In the genomic region with DNA sequence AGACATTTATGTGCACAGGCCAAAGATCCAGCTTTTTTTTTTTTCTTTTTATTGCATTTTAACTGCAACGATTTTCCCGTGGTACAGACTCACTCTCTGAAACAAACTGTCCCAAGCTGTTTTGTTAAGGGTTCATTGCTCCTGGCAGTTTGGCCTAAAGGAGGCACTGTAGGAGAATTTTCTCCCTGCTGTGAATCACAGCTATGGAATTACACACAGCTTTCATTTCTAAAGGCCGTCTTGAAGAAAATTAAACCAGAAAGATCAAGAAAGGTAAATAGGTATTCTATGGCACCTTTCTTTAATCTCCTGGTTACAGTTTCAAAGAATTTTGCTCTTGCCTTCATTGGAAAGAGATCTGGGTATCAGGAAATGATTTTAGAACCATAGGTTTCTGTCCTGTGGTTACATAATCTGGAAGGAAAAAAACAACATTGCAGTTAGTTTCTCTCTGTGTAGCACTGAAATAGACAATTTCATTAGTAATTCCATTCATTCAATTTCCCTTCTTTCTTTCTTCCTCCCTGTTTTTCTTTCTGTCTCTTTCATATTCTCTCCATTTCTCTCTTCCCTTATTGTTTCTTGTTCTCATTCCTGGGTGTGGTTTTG, we compare ENCODE assay signal across 8 cellular contexts. TPM values are rescaled to one million over a fixed set of nuclear protein-coding genes. Genes with fewer than 3 reads are reported as not detected.
DNase-seq lines count a peak whose midpoint lies in the region; ATAC-seq, FAIRE-seq and TF ChIP-seq lines count a peak whose summit lies in the region.

No MANE protein-coding gene starts in this region.

- no peaks in the 10 kb centered on the region for H3K23me2 ChIP-seq in H9 (ENCODE audit: insufficient read length, low read depth, low read length, poor library complexity, severe bottlenecking)

- H2BK12ac ChIP-seq in H9 (ENCODE audit: insufficient read length, low read depth, low read length): no peak overlapping the region
- H2BK12ac ChIP-seq in trophoblast cell (ENCODE audit: low read length): no peak overlapping the region

- FAIRE-seq in A549 (lab: Jason Lieb, UNC): peak; percentile 49

- H3K9me3 Mint-ChIP-seq in H9: no peaks in the 10 kb centered on the region
- no peaks in the 10 kb centered on the region for H3K9me3 Mint-ChIP-seq in activated T-helper 17 cell treated with anti-CD3 and anti-CD28 coated beads, Interleukin-2, amount 50 U/mL, for 72 hours

- H4K91ac ChIP-seq in H9 (ENCODE audit: insufficient read length, low read depth, low read length) (no peak overlapping the region), trophoblast cell (ENCODE audit: low read depth, low read length) (no peak overlapping the region)

- H3K27ac ChIP-seq in A549: peak overlapping the region; percentile 67
- no peak overlapping the region for H3K27ac ChIP-seq in H9 (ENCODE audit: insufficient read length, low read depth, low read length)
- H3K27ac ChIP-seq in VCaP: peak overlapping the region; percentile 22; the same call in 1 of the 2 replicates
- H3K27ac ChIP-seq in trophoblast cell (ENCODE audit: low read depth, low read length): no peak overlapping the region

- peak; percentile 92 to 95 for ATAC-seq in A549
- ATAC-seq in HG02981 (IDR thresholded peaks at IDR 0.05; ENCODE audit: unreplicated experiment): no peak
- ATAC-seq in activated T-helper 17 cell treated with anti-CD3 and anti-CD28 coated beads, Interleukin-2, amount 50 U/mL, for 72 hours (replicated peaks): no peak

- no peaks in the 10 kb centered on the region for H3K36me3 Mint-ChIP-seq in H9 (ENCODE audit: insufficient read depth in 1 of 3, low read depth in 3 of 3)
- H3K36me3 Mint-ChIP-seq in activated T-helper 17 cell treated with anti-CD3 and anti-CD28 coated beads, Interleukin-2, amount 50 U/mL, for 72 hours (ENCODE audit: low read depth): no peaks in the 10 kb centered on the region

- no peak overlapping the region for H3K4me3 Mint-ChIP-seq in H9
- no peak overlapping the region for H3K4me3 Mint-ChIP-seq in activated T-helper 17 cell treated with anti-CD3 and anti-CD28 coated beads, Interleukin-2, amount 50 U/mL, for 72 hours

- H3K9ac ChIP-seq in H9 (ENCODE audit: extremely low read depth, insufficient read length, low read length) (no peak overlapping the region), trophoblast cell (ENCODE audit: low read length) (no peak overlapping the region)

- no peak for TF ChIP-seq EP300 in A549 (IDR thresholded peaks at IDR 0.05)

- no peak overlapping the region for H3T11ph ChIP-seq in H9 (ENCODE audit: low read length)

- H2BK20ac ChIP-seq in H9 (ENCODE audit: low read depth, low read length, poor library complexity, severe bottlenecking): no peak overlapping the region

- CTCF ChIA-PET in A549 (lab: Yijun Ruan, JAX): interaction anchor here (0.7 to 9.5 kb wide), 25 partner anchors 9 to 155 kb away, joined by 3 to 146 read pairs (median 4); no protein-coding TSS in a partner anchor

- H3K14ac ChIP-seq in H9 (ENCODE audit: insufficient read depth, low read length) (no peak overlapping the region), trophoblast cell (ENCODE audit: low read length) (no peak overlapping the region)

- no peak for TF ChIP-seq POLR2A in A549 (IDR thresholded peaks at IDR 0.05; ENCODE audit: low read length)

- H3K56ac ChIP-seq in H9 (ENCODE audit: insufficient read length, low read depth, low read length): no peak overlapping the region

- DNase-seq in A549 (ENCODE audit: low read depth in 1 of 2, low spot score in 1 of 2): peak; percentile 68 to 71
- DNase-seq in H9: no peak
- peak; percentile 30 for DNase-seq in glomerular visceral epithelial cell (ENCODE audit: extremely low spot score)
- peak; percentile 37 to 76 for DNase-seq in trophoblast cell
- no peak for DNase-seq in T-helper 2 cell

- H3K4me1 Mint-ChIP-seq in H9: peaks cover 11% of the 10 kb centered on the region in 2 experiments
- H3K4me1 Mint-ChIP-seq in activated T-helper 17 cell treated with anti-CD3 and anti-CD28 coated beads, Interleukin-2, amount 50 U/mL, for 72 hours: no peaks in the 10 kb centered on the region

- TF ChIP-seq CTCF in A549 (IDR thresholded peaks at IDR 0.05): peak; percentile 70
- peak; percentile 70 for TF ChIP-seq CTCF in H9 (conservative IDR thresholded peaks at IDR 0.05)
- peak; percentile 92 for TF ChIP-seq CTCF in VCaP (conservative IDR thresholded peaks at IDR 0.05)

- H2BK5ac ChIP-seq in H9 (ENCODE audit: insufficient read length, low read length) (no peak overlapping the region), trophoblast cell (ENCODE audit: low read depth, low read length, poor library complexity) (no peak overlapping the region)

- H3K9me3 ChIP-seq in A549: no peaks in the 10 kb centered on the region
- no peaks in the 10 kb centered on the region for H3K9me3 ChIP-seq in H9 (ENCODE audit: control insufficient read depth, low read depth, low read length)
- H3K9me3 ChIP-seq in trophoblast cell (ENCODE audit: insufficient read depth, low read depth, low read length): peaks cover 1% of the 10 kb centered on the region

- H2BK15ac ChIP-seq in H9 (ENCODE audit: low read depth, low read length): no peak overlapping the region

- no peak overlapping the region for H3K4ac ChIP-seq in H9 (ENCODE audit: low read depth, low read length)
- no peak overlapping the region for H3K4ac ChIP-seq in trophoblast cell (ENCODE audit: low read depth, low read length)

- H3K18ac ChIP-seq in H9 (ENCODE audit: insufficient read length, low read depth, low read length) (no peak overlapping the region), trophoblast cell (ENCODE audit: low read length) (no peak overlapping the region)

- H4K12ac ChIP-seq in trophoblast cell (ENCODE audit: low read depth, low read length): no peak overlapping the region

- H4K5ac ChIP-seq in H9 (ENCODE audit: insufficient read length, low read depth, low read length): no peak overlapping the region

- TF ChIP-seq RAD21 in A549 (conservative IDR thresholded peaks at IDR 0.05 in 1 of 2, IDR thresholded peaks at IDR 0.05 in 1 of 2): peak; percentile 73 to 76

- H3K27ac Mint-ChIP-seq in H9: no peak overlapping the region
- no peak overlapping the region for H3K27ac Mint-ChIP-seq in activated T-helper 17 cell treated with anti-CD3 and anti-CD28 coated beads, Interleukin-2, amount 50 U/mL, for 72 hours

- H2AFZ ChIP-seq in H9 (ENCODE audit: low read length) (no peak overlapping the region), trophoblast cell (ENCODE audit: insufficient read depth, low read length, poor library complexity) (no peak overlapping the region)

- H3K4me2 ChIP-seq in A549: peak overlapping the region; percentile 73
- no peak overlapping the region for H3K4me2 ChIP-seq in H9 (ENCODE audit: insufficient read depth, insufficient read length, low read length)
- no peak overlapping the region for H3K4me2 ChIP-seq in trophoblast cell (ENCODE audit: low read length)

- H3K27me3 Mint-ChIP-seq in H9 (ENCODE audit: low read depth): no peaks in the 10 kb centered on the region; the same call in 1 of the 2 replicates
- peaks cover 20% of the 10 kb centered on the region for H3K27me3 Mint-ChIP-seq in activated T-helper 17 cell treated with anti-CD3 and anti-CD28 coated beads, Interleukin-2, amount 50 U/mL, for 72 hours

- 1% methylated on average over 3 of the region's 3 CpGs for WGBS in A549 (ENCODE audit: missing lambda C conversion rate)
- WGBS in H9 (ENCODE audit: extremely low coverage, insufficient read length, low lambda C conversion rate): no CpG with 5 or more reads among the region's 3 CpGs
- WGBS in trophoblast cell (ENCODE audit: extremely low coverage, insufficient coverage, insufficient read length): no CpG with 5 or more reads among the region's 3 CpGs

- H3K4me3 ChIP-seq in A549 (peak overlapping the region; percentile 34), trophoblast cell (ENCODE audit: low read depth, low read length) (no peak overlapping the region)

- H3K23ac ChIP-seq in H9 (ENCODE audit: insufficient read length, low read depth, low read length): no peak overlapping the region
- H3K23ac ChIP-seq in trophoblast cell (ENCODE audit: low read length): no peak overlapping the region

- H4K8ac ChIP-seq in H9 (replicated peaks; ENCODE audit: insufficient read length, low read depth, low read length) (no peak overlapping the region), trophoblast cell (ENCODE audit: low read depth, low read length) (no peak overlapping the region)

- no peak overlapping the region for H2AK5ac ChIP-seq in H9 (ENCODE audit: insufficient read length, low read length)
- H2AK5ac ChIP-seq in trophoblast cell (ENCODE audit: low read length): no peak overlapping the region

- H4K20me1 ChIP-seq in H9 (ENCODE audit: control insufficient read depth, insufficient read depth, insufficient read length): no peaks in the 10 kb centered on the region

- no peaks in the 10 kb centered on the region for H3K27me3 ChIP-seq in H9 (ENCODE audit: insufficient read depth, low read length)
- H3K27me3 ChIP-seq in trophoblast cell (ENCODE audit: insufficient read depth, low read length): no peaks in the 10 kb centered on the region

- H3K4me1 ChIP-seq in A549 (peaks cover 24% of the 10 kb centered on the region), H9 (ENCODE audit: insufficient read depth, low read length) (no peaks in the 10 kb centered on the region), trophoblast cell (ENCODE audit: control insufficient read depth in 1 of 2, insufficient read depth in 2 of 2, low read length in 2 of 2) (peaks cover 0 to 1% of the 10 kb centered on the region in 2 experiments)

- H2BK120ac ChIP-seq in H9 (ENCODE audit: low read depth, low read length, poor library complexity, severe bottlenecking) (no peak overlapping the region), trophoblast cell (ENCODE audit: insufficient read depth, low read length, poor library complexity) (no peak overlapping the region)

- H3K79me2 ChIP-seq in H9 (ENCODE audit: insufficient read depth, low read length) (no peaks in the 10 kb centered on the region), trophoblast cell (ENCODE audit: control insufficient read depth, insufficient read depth, low read length, poor library complexity) (no peaks in the 10 kb centered on the region)

- no peaks in the 10 kb centered on the region for H3K36me3 ChIP-seq in trophoblast cell (ENCODE audit: control insufficient read depth in 1 of 2, insufficient read depth in 2 of 2, low read length in 2 of 2)

- POLR2A ChIA-PET in A549 (lab: Yijun Ruan, JAX): interaction anchor here (0.6 to 1.0 kb wide), 3 partner anchors 141 to 1108 kb away, joined by 3 to 9 read pairs (median 4); no protein-coding TSS in a partner anchor

- H3K79me1 ChIP-seq in H9 (ENCODE audit: insufficient read depth, low read depth, low read length, poor library complexity, severe bottlenecking): no peaks in the 10 kb centered on the region
- H3K79me1 ChIP-seq in trophoblast cell (ENCODE audit: low read length): no peaks in the 10 kb centered on the region

RNA-seq across cellular contexts. Expression of a gene that starts 51.2 kb away (rescaled TPM):
- polyA plus RNA-seq in A549 (2011; rRNA removed) (21.9 and 26.1 TPM in 2 replicates), A549 (2017; fragmentation: RNase III; extraction: RNeasy Plus Mini Kit Qiagen cat#74134 plus additional on column Dnase treatment) (5.5 to 8.6 TPM (median 6.5 TPM) in 3 replicates)
- 2.4 and 3.0 TPM in 2 replicates for polyA plus RNA-seq in A549 (2012; cell fraction: cytosol; rRNA removed)
- polyA plus RNA-seq in A549 (2012; cell fraction: nucleus; rRNA removed): 4.0 and 6.2 TPM in 2 replicates
- 13.2 and 14.7 TPM in 2 replicates for polyA minus RNA-seq in A549 (2011; rRNA and poly(A)+ RNA removed)
- total RNA-seq in H9 (2021): not detected in 2 replicates
- polyA plus RNA-seq in trophoblast cell (2013): 0.08 and 0.10 TPM in 2 replicates
- not detected for total RNA-seq in activated T-helper 17 cell treated with anti-CD3 and anti-CD28 coated beads, Interleukin-2, amount 50 U/mL, for 72 hours

RNA-seq across cellular contexts. Expression of a gene that starts 59.4 kb away (rescaled TPM):
- 3.1 TPM in 2 replicates for polyA plus RNA-seq in A549 (2011; rRNA removed)
- 0.46 and 0.52 TPM in 2 replicates for polyA plus RNA-seq in A549 (2012; cell fraction: cytosol; rRNA removed)
- polyA plus RNA-seq in A549 (2012; cell fraction: nucleus; rRNA removed): 0.32 and 0.47 TPM in 2 replicates
- 0.80 to 1.4 TPM (median 1.00 TPM) in 3 replicates for polyA plus RNA-seq in A549 (2017; fragmentation: RNase III; extraction: RNeasy Plus Mini Kit Qiagen cat#74134 plus additional on column Dnase treatment)
- polyA minus RNA-seq in A549 (2011; rRNA and poly(A)+ RNA removed): 2.9 and 4.2 TPM in 2 replicates
- total RNA-seq in H9 (2021): not detected in 2 replicates
- not detected in 2 replicates for polyA plus RNA-seq in trophoblast cell (2013)
- total RNA-seq in activated T-helper 17 cell treated with anti-CD3 and anti-CD28 coated beads, Interleukin-2, amount 50 U/mL, for 72 hours: not detected

Comparison
In these comparisons a context has a peak if more than half of its experiments do, and no peak if none do; other contexts are left out.
1. ATAC-seq: peak in A549 (2 of 2); none in HG02981 (single experiment) and activated T-helper 17 cell treated with anti-CD3 and anti-CD28 coated beads, Interleukin-2, amount 50 U/mL, for 72 hours (single experiment).
2. DNase-seq: peak in A549 (2 of 2), glomerular visceral epithelial cell (single experiment) and trophoblast cell (2 of 2); none in H9 (single experiment) and T-helper 2 cell (0 of 5).
3. H3K27ac ChIP-seq: peak in A549 (2 of 2) and VCaP (single experiment); none in H9 (single experiment) and trophoblast cell (single experiment).
4. Peak in every context shown above with its lines, with median percentiles within 50 percentile points of each other: CTCF ChIP-seq.